In the genomic region with DNA sequence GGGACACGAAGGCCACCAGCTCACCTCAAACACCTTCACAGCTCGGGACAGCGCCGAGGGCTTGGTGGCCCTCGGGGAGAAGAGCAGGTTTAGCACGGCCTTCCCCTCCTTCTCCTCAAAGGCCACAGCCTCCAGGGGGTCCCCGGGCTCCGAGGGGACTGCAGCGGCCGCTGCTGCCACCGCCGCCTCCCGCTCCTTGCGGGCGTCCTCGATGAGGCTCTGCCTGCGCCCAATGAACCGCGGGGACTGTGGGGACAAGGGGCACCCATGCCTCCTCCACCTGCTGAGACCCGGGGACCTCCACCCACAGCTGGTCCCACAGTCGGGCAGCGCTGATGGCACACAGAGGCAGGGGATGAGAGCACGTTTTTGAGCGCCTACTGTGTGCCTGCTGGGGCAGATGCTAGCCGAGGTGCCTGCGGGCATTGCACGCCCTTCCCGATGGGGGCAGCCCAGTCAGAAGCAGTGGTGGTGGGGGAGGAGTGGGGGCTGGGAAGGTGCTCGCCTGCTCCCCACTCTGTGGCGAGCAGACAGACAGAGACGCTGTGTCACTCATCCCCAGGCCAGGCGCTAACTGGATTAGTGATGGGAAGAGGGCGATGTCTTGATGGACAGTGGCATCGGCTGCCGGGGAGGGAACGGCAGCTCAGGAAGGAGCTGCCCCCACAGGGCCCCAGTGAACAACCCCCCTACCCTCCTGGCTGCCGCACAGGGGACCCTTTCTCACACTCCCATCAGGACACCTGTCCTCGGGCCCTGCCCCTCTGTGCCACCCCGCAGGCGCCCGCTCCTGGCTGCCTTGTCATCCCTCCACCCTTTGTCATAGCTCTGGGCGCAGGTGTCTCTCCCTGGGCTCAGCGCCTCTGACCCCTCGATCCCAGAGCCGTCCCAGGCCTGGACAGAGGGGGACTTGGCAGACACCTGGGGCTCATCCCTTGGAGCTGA, we compare ENCODE assay signal across 23 cellular contexts. TPM values are rescaled to one million over a fixed set of nuclear protein-coding genes. Genes with fewer than 3 reads are reported as not detected.
"Had no signal": no experiment of that assay in that cellular context is flagged by ENCODE, and none has a peak within 500 bp of the region (broad histone marks: within the 10 kb centered on the region; RNA-seq: fewer than 3 reads in every experiment).

No MANE protein-coding gene starts in this region.

- H3K9me3 ChIP-seq: MG63 had no signal

- H3K4me3 ChIP-seq: cardiac muscle cell, MG63 had no signal

- H3K27me3 ChIP-seq: cardiac muscle cell, MG63 had no signal

- DNase-seq: activated B cell treated with CpG ODN at 0.5 μM for 24 hours; activated CD4-positive, alpha-beta memory T cell treated with anti-CD3 and anti-CD28 coated beads for 36 hours; activated CD4-positive, alpha-beta T cell treated with anti-CD3 and anti-CD28 coated beads, Interleukin-2, amount 10 ng/mL, durations not matched to agents 7 days and 5 days; activated CD8-positive, alpha-beta memory T cell treated with anti-CD3 and anti-CD28 coated beads for 24 hours; activated effector memory CD4-positive, alpha-beta T cell treated with anti-CD3 and anti-CD28 coated beads, Interleukin-2, amount 50 U/mL, for 16 hours; activated naive CD4-positive, alpha-beta T cell treated with Interleukin-2 at 50 U/mL for 16 hours; activated naive CD8-positive, alpha-beta T cell treated with anti-CD3 and anti-CD28 coated beads, Interleukin-2, amount 50 U/mL, for 24 hours; activated T-cell treated with anti-CD3 and anti-CD28 coated beads, Interleukin-2, amount 50 U/mL, for 4 hours; brain microvascular endothelial cell; MG63; MV-4-11; NCI-H1092 treated with DMSO at 0.1 percent for 48 hours; NCI-H1436; NCI-H1694 treated with DMSO at 0.1 percent for 48 hours; NCI-H2029 treated with DMSO at 0.1 percent for 48 hours; NCI-H345; NCI-H510A; NCI-H526 treated with DMSO at 0.1 percent for 48 hours; PC-3; T-helper 17 cell; T-helper 9 cell had no signal

- H3K36me3 ChIP-seq: brain microvascular endothelial cell, cardiac muscle cell, MG63 had no signal

- ATAC-seq: activated naive CD4-positive, alpha-beta T cell treated with anti-CD3 and anti-CD28 coated beads, Interleukin-2, amount 50 U/mL, for 72 hours; activated naive CD8-positive, alpha-beta T cell treated with anti-CD3 and anti-CD28 coated beads, Interleukin-2, amount 50 U/mL, for 24 hours; activated T-cell treated with anti-CD3 and anti-CD28 coated beads, Interleukin-2, amount 50 U/mL, for 4 hours; PC-3; T-helper 17 cell had no signal

- H3K27ac ChIP-seq: brain microvascular endothelial cell, cardiac muscle cell had no signal

RNA-seq across cellular contexts. Expression of gene TH, which starts 1.7 kb away (rescaled TPM):
- total RNA-seq: activated B cell treated with CpG ODN at 0.5 μM for 24 hours; activated CD4-positive, alpha-beta memory T cell treated with anti-CD3 and anti-CD28 coated beads for 36 hours; activated CD4-positive, alpha-beta T cell treated with anti-CD3 and anti-CD28 coated beads, Interleukin-2, amount 10 ng/mL, durations not matched to agents 7 days and 5 days; activated naive CD4-positive, alpha-beta T cell treated with anti-CD3 and anti-CD28 coated beads, Interleukin-2, amount 50 U/mL, for 72 hours; activated T-cell treated with anti-CD3 and anti-CD28 coated beads, Interleukin-2, amount 50 U/mL, for 4 hours; cardiac muscle cell; T-helper 17 cell had no signal
- polyA plus RNA-seq: cardiac muscle cell had no signal

RNA-seq across cellular contexts. Expression of gene INS, which starts 8.9 kb away (rescaled TPM):
- total RNA-seq: activated B cell treated with CpG ODN at 0.5 μM for 24 hours; activated CD4-positive, alpha-beta memory T cell treated with anti-CD3 and anti-CD28 coated beads for 36 hours; activated CD4-positive, alpha-beta T cell treated with anti-CD3 and anti-CD28 coated beads, Interleukin-2, amount 10 ng/mL, durations not matched to agents 7 days and 5 days; activated naive CD4-positive, alpha-beta T cell treated with anti-CD3 and anti-CD28 coated beads, Interleukin-2, amount 50 U/mL, for 72 hours; activated T-cell treated with anti-CD3 and anti-CD28 coated beads, Interleukin-2, amount 50 U/mL, for 4 hours; cardiac muscle cell; PC-3; T-helper 17 cell had no signal
- polyA plus RNA-seq: cardiac muscle cell had no signal

RNA-seq across cellular contexts. Expression of gene IGF2, which starts 30.7 kb away (rescaled TPM):
- total RNA-seq: activated B cell treated with CpG ODN at 0.5 μM for 24 hours had no signal
